ENCODE assay signal across 8 cellular contexts in the genomic region with DNA sequence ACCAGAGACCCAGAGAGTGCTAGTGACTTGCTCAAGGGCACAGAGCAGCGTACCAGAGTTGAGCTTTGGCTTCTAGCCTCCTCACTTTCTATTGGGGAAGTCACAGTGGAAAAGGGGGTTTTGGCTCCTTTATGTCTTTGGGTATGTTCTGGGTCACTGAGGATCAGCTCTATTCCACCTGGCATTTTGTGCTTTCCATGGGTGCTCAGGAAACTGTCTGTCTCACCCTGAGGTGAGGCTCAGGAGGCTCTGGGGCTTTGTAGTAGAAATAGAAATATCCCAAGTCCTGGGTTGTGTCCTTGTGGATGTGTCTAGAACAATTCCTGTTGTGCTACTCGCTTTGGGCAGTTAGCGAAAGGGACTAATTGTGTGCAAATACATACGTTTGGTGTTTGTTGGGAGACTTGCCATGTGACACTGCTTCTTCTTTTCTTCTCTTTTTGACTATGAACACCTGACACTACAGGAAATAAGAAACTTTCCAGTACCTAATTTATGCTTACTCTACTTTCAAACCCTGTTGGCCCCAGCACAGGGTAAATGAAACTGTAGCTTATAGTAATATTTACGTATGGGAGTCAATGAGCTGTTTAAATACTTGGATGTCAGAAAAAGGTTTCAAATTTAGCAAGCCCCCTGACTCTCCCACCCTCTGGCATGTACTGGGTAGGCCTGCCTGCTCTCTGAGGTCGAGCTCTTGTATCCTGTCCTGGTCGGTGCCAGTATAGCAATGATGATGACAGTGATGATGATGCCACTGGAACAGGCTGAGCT. TPM values are rescaled to one million over a fixed set of nuclear protein-coding genes. Genes with fewer than 3 reads are reported as not detected.
DNase-seq lines count a peak whose midpoint lies in the region; ATAC-seq and TF ChIP-seq lines count a peak whose summit lies in the region.

No MANE protein-coding gene starts in this region.

- H3K4me1 Mint-ChIP-seq in progenitor cell of endocrine pancreas (ENCODE audit: low read depth): peaks cover 12% of the 10 kb centered on the region

- intact Hi-C loops in cardiac septum (cut with DNase I): no loop called here

- H3K36me3 Mint-ChIP-seq in progenitor cell of endocrine pancreas (ENCODE audit: insufficient read depth): no peaks in the 10 kb centered on the region

- H3K27ac Mint-ChIP-seq in progenitor cell of endocrine pancreas: no peak overlapping the region

- peak; percentile 55 for ATAC-seq in HG03139 (IDR thresholded peaks at IDR 0.05; ENCODE audit: unreplicated experiment)
- ATAC-seq in stimulated activated naive CD8-positive, alpha-beta T cell treated with anti-CD3 and anti-CD28 coated beads, Interleukin-15, Interleukin-2, amounts not matched to agents 100 U/mL and 50 U/mL, for 24 hours: peak; percentile 86

- no peaks in the 10 kb centered on the region for H3K27me3 Mint-ChIP-seq in progenitor cell of endocrine pancreas

- peak; percentile 51 to 58 for DNase-seq in activated CD4-positive, alpha-beta T cell treated with anti-CD3 and anti-CD28 coated beads for 24 hours (ENCODE audit: low read depth in 2 of 2)
- no peak for DNase-seq in activated CD4-positive, alpha-beta T cell treated with anti-CD3 and anti-CD28 coated beads, Interleukin-2, amount 50 U/mL, for 1 hour
- peak; percentile 78 for DNase-seq in activated naive CD4-positive, alpha-beta T cell treated with anti-CD3 and anti-CD28 coated beads, Interleukin-2, amount 50 U/mL, for 16 hours
- peak; percentile 70 for DNase-seq in stimulated activated naive CD8-positive, alpha-beta T cell treated with anti-CD3 and anti-CD28 coated beads, Interleukin-15, Interleukin-2, amounts not matched to agents 100 U/mL and 50 U/mL, for 24 hours
- DNase-seq in EL: no peak
- no peak for DNase-seq in cardiac septum (ENCODE audit: low spot score)
- no peak for DNase-seq in progenitor cell of endocrine pancreas (ENCODE audit: low spot score, unreplicated experiment)

- no peak overlapping the region for H3K4me3 Mint-ChIP-seq in progenitor cell of endocrine pancreas (ENCODE audit: low read depth)

- H3K9me3 Mint-ChIP-seq in progenitor cell of endocrine pancreas (ENCODE audit: low read depth): no peaks in the 10 kb centered on the region

- TF ChIP-seq CTCF in progenitor cell of endocrine pancreas (IDR thresholded peaks at IDR 0.05; ENCODE audit: unreplicated experiment): no peak

RNA-seq across cellular contexts. Expression of gene SMAD3, which starts 35.6 kb away (rescaled TPM):
- total RNA-seq in cardiac septum (18.4 TPM), progenitor cell of endocrine pancreas (49.9 and 51.3 TPM in 2 replicates)

Comparison
In these comparisons a context has a peak if more than half of its experiments do, and no peak if none do; other contexts are left out.
1. DNase-seq: peak in activated CD4-positive, alpha-beta T cell treated with anti-CD3 and anti-CD28 coated beads for 24 hours (2 of 2), activated naive CD4-positive, alpha-beta T cell treated with anti-CD3 and anti-CD28 coated beads, Interleukin-2, amount 50 U/mL, for 16 hours (single experiment) and stimulated activated naive CD8-positive, alpha-beta T cell treated with anti-CD3 and anti-CD28 coated beads, Interleukin-15, Interleukin-2, amounts not matched to agents 100 U/mL and 50 U/mL, for 24 hours (single experiment); none in activated CD4-positive, alpha-beta T cell treated with anti-CD3 and anti-CD28 coated beads, Interleukin-2, amount 50 U/mL, for 1 hour (single experiment), EL (single experiment), cardiac septum (single experiment) and progenitor cell of endocrine pancreas (single experiment).